In genomic region chr6:151350442-151351145, GRCh38 we compare ENCODE assay signal across 24 cellular contexts.
"Had no signal": no experiment of that assay in that cellular context is flagged by ENCODE, and none has a peak within 500 bp of the region (broad histone marks: within the 10 kb centered on the region; RNA-seq: fewer than 3 reads in every experiment).

No MANE protein-coding gene starts in this region.

- DNase-seq: cortex of kidney; effector memory CD8-positive, alpha-beta T cell; heart right ventricle; islet precursor cell; kidney glomerular epithelial cell; left ventricle myocardium superior; lower lobe of right lung; naive thymus-derived CD4-positive, alpha-beta T cell; occipital lobe; ovary; posterior cingulate gyrus; right lobe of liver; stimulated activated CD4-positive, alpha-beta T cell treated with anti-CD3 and anti-CD28 coated beads, Interleukin-12 subunit alpha, Interleukin-12 subunit beta, amount 100 ng/mL, for 4 hours; stimulated activated CD4-positive, alpha-beta T cell treated with anti-CD3 and anti-CD28 coated beads, Interleukin-1b, Interleukin-23, amount 100 ng/mL, for 48 hours; stimulated activated CD4-positive, alpha-beta T cell treated with anti-CD3 and anti-CD28 coated beads, Interleukin-4, amount 100 ng/mL, for 1 hour; stimulated activated naive CD4-positive, alpha-beta T cell treated with Interleukin-2 at 50 U/mL for 16 hours; stomach; thyroid gland; trophoblast cell had no signal

- H3K4me3 Mint-ChIP-seq: effector memory CD8-positive, alpha-beta T cell; naive thymus-derived CD4-positive, alpha-beta T cell; nephron; stimulated activated effector memory CD8-positive, alpha-beta T cell treated with anti-CD3 and anti-CD28 coated beads, Interleukin-12 subunit alpha, Interleukin-12 subunit beta, amount 100 ng/mL, for 72 hours had no signal

- H3K4me1 ChIP-seq: lower lobe of right lung, right lobe of liver had no signal

- H3K36me3 Mint-ChIP-seq: stimulated activated effector memory CD8-positive, alpha-beta T cell treated with anti-CD3 and anti-CD28 coated beads, Interleukin-12 subunit alpha, Interleukin-12 subunit beta, amount 100 ng/mL, for 72 hours had no signal

- H3K9me3 Mint-ChIP-seq: effector memory CD8-positive, alpha-beta T cell; naive thymus-derived CD4-positive, alpha-beta T cell; nephron; stimulated activated effector memory CD8-positive, alpha-beta T cell treated with anti-CD3 and anti-CD28 coated beads, Interleukin-12 subunit alpha, Interleukin-12 subunit beta, amount 100 ng/mL, for 72 hours had no signal

- H3K9me3 ChIP-seq: gastroesophageal sphincter, heart right ventricle, lower lobe of right lung, ovary, right lobe of liver, stomach, thyroid gland had no signal

- H3K4me3 ChIP-seq: cardiac muscle cell, gastroesophageal sphincter, heart right ventricle, lower lobe of right lung, ovary, right lobe of liver, smooth muscle cell, stomach, thyroid gland had no signal

- H3K27me3 ChIP-seq: cardiac muscle cell, gastroesophageal sphincter, heart right ventricle, ovary, right lobe of liver, stomach, thyroid gland had no signal

- H3K27me3 Mint-ChIP-seq: effector memory CD8-positive, alpha-beta T cell had no signal

- H3K36me3 ChIP-seq: cardiac muscle cell, ovary, right lobe of liver, thyroid gland had no signal

- ATAC-seq: effector memory CD8-positive, alpha-beta T cell; heart right ventricle; left ventricle myocardium superior; lower lobe of right lung; naive thymus-derived CD4-positive, alpha-beta T cell; right lobe of liver; stimulated activated effector memory CD8-positive, alpha-beta T cell treated with anti-CD3 and anti-CD28 coated beads, Interleukin-12 subunit alpha, Interleukin-12 subunit beta, amount 100 ng/mL, for 72 hours had no signal

- H3K27ac ChIP-seq: cardiac muscle cell, gastroesophageal sphincter, heart right ventricle, lower lobe of right lung, ovary, right lobe of liver, stomach, thyroid gland had no signal

- H3K27ac Mint-ChIP-seq: effector memory CD8-positive, alpha-beta T cell; naive thymus-derived CD4-positive, alpha-beta T cell; nephron; stimulated activated effector memory CD8-positive, alpha-beta T cell treated with anti-CD3 and anti-CD28 coated beads, Interleukin-12 subunit alpha, Interleukin-12 subunit beta, amount 100 ng/mL, for 72 hours had no signal
